Comparison of ENCODE assay signal across 15 cellular contexts in the genomic region with DNA sequence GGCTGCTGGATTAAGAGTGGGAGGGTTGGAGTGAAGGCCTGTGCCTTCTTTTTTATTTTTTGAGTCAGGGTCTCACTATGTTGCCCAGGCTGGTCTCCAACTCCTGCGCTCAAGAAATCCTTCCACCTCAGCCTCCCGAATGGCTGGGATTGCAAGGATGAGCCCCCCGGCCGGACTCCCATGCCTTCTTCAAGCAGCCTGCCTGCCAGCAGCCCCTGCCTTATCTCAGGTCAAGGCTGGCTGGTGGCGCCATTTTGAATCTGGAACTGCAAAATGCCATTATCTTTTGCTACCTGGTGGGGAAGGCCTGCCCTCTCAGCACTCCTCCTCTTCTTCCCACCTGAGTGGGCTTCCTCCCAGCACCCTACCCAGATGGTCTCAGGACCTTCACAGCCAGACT. TPM values are rescaled to one million over a fixed set of nuclear protein-coding genes. Genes with fewer than 3 reads are reported as not detected.
DNase-seq lines count a peak whose midpoint lies in the region; ATAC-seq and TF ChIP-seq lines count a peak whose summit lies in the region.
"Had no signal": no experiment of that assay in that cellular context is flagged by ENCODE, and none has a peak within 500 bp of the region (broad histone marks: within the 10 kb centered on the region; RNA-seq: fewer than 3 reads in every experiment).

No MANE protein-coding gene starts in this region.

- peak overlapping the region; percentile 39 for H3K18ac ChIP-seq in trophoblast cell (ENCODE audit: low read length)

- H3K36me3 ChIP-seq in Caco-2 (ENCODE audit: control insufficient read depth, insufficient read depth, low read length) (no peaks in the 10 kb centered on the region; the same call in 1 of the 2 replicates), PC-9 (ENCODE audit: low read depth) (no peaks in the 10 kb centered on the region), endodermal cell (ENCODE audit: control insufficient read depth, insufficient read depth, low read length) (no peaks in the 10 kb centered on the region), trophoblast cell (ENCODE audit: control insufficient read depth in 1 of 2, insufficient read depth in 2 of 2, low read length in 2 of 2) (no peaks in the 10 kb centered on the region), A673 (ENCODE audit: insufficient read depth, low read length, poor library complexity, severe bottlenecking) (no peaks in the 10 kb centered on the region)
- H3K36me3 ChIP-seq: HAP-1 had no signal

- ATAC-seq in left lobe of liver, result no peak
- ATAC-seq in GM18498 (IDR thresholded peaks at IDR 0.05; ENCODE audit: unreplicated experiment), result no peak
- no peak for ATAC-seq in GM19035 (IDR thresholded peaks at IDR 0.05; ENCODE audit: unreplicated experiment)

- H3K27me3 ChIP-seq in Caco-2 (replicated peaks; ENCODE audit: control insufficient read depth, insufficient read depth, low read length) (no peaks in the 10 kb centered on the region), PC-9 (ENCODE audit: insufficient read depth, low read depth) (no peaks in the 10 kb centered on the region), endodermal cell (ENCODE audit: control insufficient read depth, insufficient read depth, low read length, poor library complexity, severe bottlenecking) (no peaks in the 10 kb centered on the region), trophoblast cell (ENCODE audit: insufficient read depth, low read length) (no peaks in the 10 kb centered on the region), A673 (replicated peaks; ENCODE audit: insufficient read depth, low read depth, low read length, poor library complexity) (no peaks in the 10 kb centered on the region)

- POLR2A ChIA-PET in Caco-2 (lab: Charles Lee) (no interaction called here), PC-9 (lab: Charles Lee; ENCODE audit: unreplicated experiment) (interaction anchor here (0.6 to 1.4 kb wide), 8 partner anchors 11 to 117 kb away, joined by 4 to 15 read pairs (median 6); no protein-coding TSS in a partner anchor), A673 (lab: Charles Lee; ENCODE audit: low non-redundant PET) (no interaction called here)

- H2AFZ ChIP-seq in PC-9 (no peak overlapping the region), trophoblast cell (ENCODE audit: insufficient read depth, low read length, poor library complexity) (no peak overlapping the region)

- H3K4me1 ChIP-seq in Caco-2 (peaks cover 75% of the 10 kb centered on the region), PC-9 (replicated peaks; ENCODE audit: insufficient read depth) (peaks cover 53% of the 10 kb centered on the region), endodermal cell (ENCODE audit: control insufficient read depth, insufficient read depth, low read length) (peaks cover 9% of the 10 kb centered on the region), trophoblast cell (ENCODE audit: control insufficient read depth in 1 of 2, insufficient read depth in 2 of 2, low read length in 2 of 2) (peaks cover 12 to 22% of the 10 kb centered on the region in 2 experiments), A673 (ENCODE audit: insufficient read depth, low read length, poor library complexity, severe bottlenecking) (no peaks in the 10 kb centered on the region)

- H4K12ac ChIP-seq in trophoblast cell (ENCODE audit: low read depth, low read length), result no peak overlapping the region

- no peak overlapping the region for H3K23ac ChIP-seq in trophoblast cell (ENCODE audit: low read length)

- no peaks in the 10 kb centered on the region for H3K9me3 Mint-ChIP-seq in Caco-2 (ENCODE audit: unreplicated experiment)
- no peaks in the 10 kb centered on the region for H3K9me3 Mint-ChIP-seq in endodermal cell
- H3K9me3 Mint-ChIP-seq: CD4-positive, alpha-beta memory T cell had no signal

- H4K20me1 ChIP-seq in PC-9 (ENCODE audit: insufficient read depth), result no peaks in the 10 kb centered on the region

- peak overlapping the region; percentile 64 for H2BK5ac ChIP-seq in trophoblast cell (ENCODE audit: low read depth, low read length, poor library complexity)

- BruUV-seq in Caco-2 (replicated peaks; lab: Mats Ljungman, UMichigan) (no TSS peak), PC-9 (replicated peaks; lab: Mats Ljungman, UMichigan) (TSS peak; percentile 75), A673 (replicated peaks; lab: Mats Ljungman, UMichigan) (no TSS peak)

- peak overlapping the region; percentile 67 for H2BK12ac ChIP-seq in trophoblast cell (ENCODE audit: low read length)

- H2AK5ac ChIP-seq in trophoblast cell (ENCODE audit: low read length), result peak overlapping the region; percentile 95

- no peak overlapping the region for H3K4me3 ChIP-seq in Caco-2 (ENCODE audit: low read depth, low read length)
- no peak overlapping the region for H3K4me3 ChIP-seq in PC-9
- H3K4me3 ChIP-seq in endodermal cell (ENCODE audit: low read length), result no peak overlapping the region
- no peak overlapping the region for H3K4me3 ChIP-seq in trophoblast cell (ENCODE audit: low read depth, low read length)
- no peak overlapping the region for H3K4me3 ChIP-seq in A673 (ENCODE audit: low read depth, low read length, poor library complexity, severe bottlenecking)
- H3K4me3 ChIP-seq: HAP-1 had no signal

- CTCF ChIA-PET in Caco-2 (lab: Charles Lee) (no interaction called here), PC-9 (lab: Charles Lee) (no interaction called here), A673 (lab: Charles Lee) (no interaction called here)

- H3K4me2 ChIP-seq in PC-9 (peak overlapping the region; percentile 69), trophoblast cell (ENCODE audit: low read length) (no peak overlapping the region)

- WGBS in endodermal cell (ENCODE audit: insufficient coverage in 1 of 2, insufficient read length in 1 of 2), 2 experiments, result 91 to 93% methylated on average over 5 of the region's 5 CpGs
- WGBS in trophoblast cell (ENCODE audit: extremely low coverage, insufficient coverage, insufficient read length), result no CpG with 5 or more reads among the region's 5 CpGs

- peak overlapping the region; percentile 74 for H3K4ac ChIP-seq in trophoblast cell (ENCODE audit: low read depth, low read length)

- H3K36me3 Mint-ChIP-seq in Caco-2 (ENCODE audit: insufficient read depth, unreplicated experiment), result peaks cover 6% of the 10 kb centered on the region
- H3K36me3 Mint-ChIP-seq in endodermal cell (ENCODE audit: low read depth), result no peaks in the 10 kb centered on the region
- H3K36me3 Mint-ChIP-seq: CD4-positive, alpha-beta memory T cell had no signal

- peak overlapping the region; percentile 80 for H3K14ac ChIP-seq in trophoblast cell (ENCODE audit: low read length)

- H3K79me2 ChIP-seq in PC-9 (ENCODE audit: low read depth) (no peaks in the 10 kb centered on the region), trophoblast cell (ENCODE audit: control insufficient read depth, insufficient read depth, low read length, poor library complexity) (peaks cover 4% of the 10 kb centered on the region)

- H3K27me3 Mint-ChIP-seq in Caco-2 (ENCODE audit: insufficient read depth, unreplicated experiment) (no peaks in the 10 kb centered on the region), endodermal cell (ENCODE audit: insufficient read depth) (no peaks in the 10 kb centered on the region)
- H3K27me3 Mint-ChIP-seq: B cell; CD4-positive, alpha-beta memory T cell had no signal

- peaks cover 15% of the 10 kb centered on the region for H3K79me1 ChIP-seq in trophoblast cell (ENCODE audit: low read length)

- H3K9ac ChIP-seq in endodermal cell (ENCODE audit: extremely low read depth, low read length, poor library complexity, severe bottlenecking) (no peak overlapping the region), trophoblast cell (ENCODE audit: low read length) (no peak overlapping the region)

- H2BK120ac ChIP-seq in trophoblast cell (ENCODE audit: insufficient read depth, low read length, poor library complexity), result peak overlapping the region; percentile 62

- H3K4me1 Mint-ChIP-seq in Caco-2 (ENCODE audit: low read depth, unreplicated experiment), result peaks cover 29% of the 10 kb centered on the region
- peaks cover 20% of the 10 kb centered on the region for H3K4me1 Mint-ChIP-seq in endodermal cell

- no peak overlapping the region for H3K4me3 Mint-ChIP-seq in Caco-2 (ENCODE audit: unreplicated experiment)
- no peak overlapping the region for H3K4me3 Mint-ChIP-seq in endodermal cell
- H3K4me3 Mint-ChIP-seq: B cell; CD4-positive, alpha-beta memory T cell had no signal

- H3K9me3 ChIP-seq in Caco-2 (no peaks in the 10 kb centered on the region), PC-9 (ENCODE audit: insufficient read depth, low read depth) (no peaks in the 10 kb centered on the region), endodermal cell (ENCODE audit: control insufficient read depth, low read length) (no peaks in the 10 kb centered on the region), trophoblast cell (ENCODE audit: insufficient read depth, low read depth, low read length) (no peaks in the 10 kb centered on the region), A673 (ENCODE audit: low read depth, low read length, poor library complexity, severe bottlenecking) (no peaks in the 10 kb centered on the region)
- H3K9me3 ChIP-seq: HAP-1 had no signal

- H3K27ac ChIP-seq in PC-9 (peak overlapping the region; percentile 93), endodermal cell (ENCODE audit: low read depth, low read length) (no peak overlapping the region), trophoblast cell (ENCODE audit: low read depth, low read length) (peak overlapping the region; percentile 71), A673 (ENCODE audit: low read depth, low read length, poor library complexity, severe bottlenecking) (no peak overlapping the region)

- no peak for TF ChIP-seq CTCF in Caco-2 (IDR thresholded peaks at IDR 0.05; ENCODE audit: insufficient read depth in 1 of 2, low read depth in 1 of 2, low read length in 1 of 2, severe bottlenecking in 1 of 2, unreplicated experiment in 1 of 2)
- no peak for TF ChIP-seq CTCF in PC-9 (conservative IDR thresholded peaks at IDR 0.05)
- no peak for TF ChIP-seq CTCF in endodermal cell (conservative IDR thresholded peaks at IDR 0.05)
- no peak for TF ChIP-seq CTCF in A673 (conservative IDR thresholded peaks at IDR 0.05; ENCODE audit: low read depth, low read length)

- intact Hi-C loops in Caco-2 (cut with micrococcal nuclease; ENCODE audit: unreplicated experiment), result loop anchor here (1.0 kb wide), 1 partner anchor 8 kb away; no protein-coding TSS in a partner anchor
- intact Hi-C loops in PC-9 (cut with micrococcal nuclease; ENCODE audit: unreplicated experiment), result loop anchor here (1.0 to 10.0 kb wide), 2 partner anchors 28 to 46 kb away; no protein-coding TSS in a partner anchor
- intact Hi-C loops in A673 (cut with micrococcal nuclease; ENCODE audit: unreplicated experiment), result no loop called here

- H4K8ac ChIP-seq in trophoblast cell (ENCODE audit: low read depth, low read length), result peak overlapping the region; percentile 54

- H3F3A ChIP-seq in PC-9 (ENCODE audit: insufficient read depth, low read depth), result peaks cover 43% of the 10 kb centered on the region

- H4K91ac ChIP-seq in trophoblast cell (ENCODE audit: low read depth, low read length), result peak overlapping the region; percentile 93

- H3K27ac Mint-ChIP-seq in Caco-2 (ENCODE audit: unreplicated experiment) (peak overlapping the region; percentile 96), endodermal cell (peak overlapping the region; percentile 32)
- H3K27ac Mint-ChIP-seq: B cell; CD4-positive, alpha-beta memory T cell had no signal

- H3K9me2 ChIP-seq in PC-9 (ENCODE audit: insufficient read depth), result no peaks in the 10 kb centered on the region

- DNase-seq in Caco-2 (no peak), PC-9 (no peak), endodermal cell (peak; percentile 62), trophoblast cell (peak in 1 of 2 donors; percentile 32), left lobe of liver (ENCODE audit: low spot score) (no peak), A673 (ENCODE audit: low spot score) (no peak)
- DNase-seq: CD4-positive, alpha-beta memory T cell; NCI-H1048; NCI-H146; NCI-H2107; NCI-H526 had no signal

RNA-seq across cellular contexts. Expression of gene FLNB, which starts 7.9 kb away (rescaled TPM):
- total RNA-seq in Caco-2 (2022) (315 and 331 TPM in 2 replicates), PC-9 (2021) (349 and 361 TPM in 2 replicates), endodermal cell (100 to 1,000 TPM; 212 to 221 TPM), left lobe of liver (52.8 TPM), A673 (2021) (41.2 and 43.7 TPM in 2 replicates)
- 86.0 TPM for polyA plus RNA-seq in endodermal cell (2013, experiment 1 of 2)
- polyA plus RNA-seq in endodermal cell (2013, experiment 2 of 2), result 96.0 TPM
- polyA plus RNA-seq in trophoblast cell (2013), result 139 and 141 TPM in 2 replicates

Comparison
In these comparisons a context has a peak if more than half of its experiments do, and no peak if none do; other contexts are left out.
1. H3K27ac ChIP-seq: peak in PC-9 (single experiment) and trophoblast cell (single experiment); none in endodermal cell (single experiment) and A673 (single experiment).